Comparison of ENCODE assay signal across 8 cellular contexts in the genomic region with DNA sequence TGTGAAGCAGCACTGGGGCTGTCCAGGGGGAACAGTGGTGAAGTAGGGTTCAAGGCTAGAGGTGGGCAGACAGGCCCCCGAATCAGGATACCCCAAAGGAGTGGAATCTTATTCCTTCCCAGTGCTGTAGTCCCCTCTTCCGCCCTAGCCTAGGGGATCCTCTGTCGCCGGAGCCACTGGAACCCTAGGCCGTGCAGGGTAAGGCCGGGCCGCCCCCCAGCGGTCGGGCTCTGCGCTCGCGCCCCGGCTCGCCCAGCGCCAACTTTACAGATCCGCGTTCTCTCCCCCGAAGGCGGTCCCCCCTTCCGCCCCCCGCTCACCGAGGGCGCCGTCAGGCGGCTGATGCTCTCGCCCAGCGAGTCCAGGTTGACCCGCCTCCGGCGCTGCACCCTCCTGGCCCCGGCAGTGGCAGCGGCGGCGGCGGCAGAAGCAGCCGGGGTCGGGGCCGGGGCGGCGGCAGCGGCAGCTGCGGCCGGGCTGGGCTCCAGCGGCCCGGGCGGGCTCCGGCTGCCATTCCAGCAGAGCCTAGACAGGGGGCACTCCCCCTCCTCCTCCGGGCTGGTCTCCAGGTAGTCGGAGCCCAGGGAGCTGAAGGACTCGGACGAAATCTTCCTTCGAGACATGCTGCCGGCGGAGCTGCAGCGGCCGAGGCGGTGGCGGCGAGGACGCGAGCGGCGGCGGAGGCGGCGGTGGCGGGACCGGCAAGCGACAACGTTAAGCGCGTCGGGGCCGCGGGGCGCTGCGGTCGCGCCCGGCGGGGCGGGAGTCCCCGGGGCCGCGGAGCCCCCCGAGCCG. TPM values are rescaled to one million over a fixed set of nuclear protein-coding genes. Genes with fewer than 3 reads are reported as not detected.
DNase-seq lines count a peak whose midpoint lies in the region; ATAC-seq and TF ChIP-seq lines count a peak whose summit lies in the region.

No MANE protein-coding gene starts in this region.

- peak overlapping the region; percentile 40 for H3K4me3 ChIP-seq in fibroblast of mammary gland (ENCODE audit: control insufficient read depth, low read depth, low read length)

- DNase-seq in NCI-H524 (lab: John Stamatoyannopoulos, UW) (peak; percentile 24 to 80), NCI-H524 treated with DMSO at 0.1 percent for 48 hours (lab: John Stamatoyannopoulos, UW) (no peak), HuH-7 (ENCODE audit: low spot score) (peak; percentile 73), T1000 (lab: John Stamatoyannopoulos, UW) (peak; percentile 48), fibroblast of mammary gland (ENCODE audit: low read depth) (peak; percentile 27)
- DNase-seq in naive thymus-derived CD8-positive, alpha-beta T cell, result no peak
- no peak for DNase-seq in activated T-helper 1 cell treated with anti-CD3 and anti-CD28 coated beads, Interleukin-12 subunit alpha, Interleukin-12 subunit beta, Interleukin-2, Interleukin-4 antibody, amounts not matched to agents 30 ng/mL and 10 ng/mL and 1 ng/mL, durations not matched to agents 14 hours and 24 hours and 36 hours (ENCODE audit: low spot score)

- ATAC-seq in GM21576 (IDR thresholded peaks at IDR 0.05; ENCODE audit: unreplicated experiment), result peak; percentile 77
- ATAC-seq in naive thymus-derived CD8-positive, alpha-beta T cell, result no peak

- peak; percentile 34 for TF ChIP-seq CTCF in fibroblast of mammary gland (conservative IDR thresholded peaks at IDR 0.05; ENCODE audit: control insufficient read depth, insufficient read depth, low read depth, low read length)

- peaks cover 3 to 6% (median 5%) of the 10 kb centered on the region in 4 donors for H3K4me1 Mint-ChIP-seq in naive thymus-derived CD8-positive, alpha-beta T cell
- no peaks in the 10 kb centered on the region for H3K4me1 Mint-ChIP-seq in activated T-helper 1 cell treated with anti-CD3 and anti-CD28 coated beads, Interleukin-12 subunit alpha, Interleukin-12 subunit beta, Interleukin-2, Interleukin-4 antibody, amounts not matched to agents 30 ng/mL and 10 ng/mL and 1 ng/mL, durations not matched to agents 14 hours and 24 hours and 36 hours (ENCODE audit: low read depth)

- H3K36me3 Mint-ChIP-seq in naive thymus-derived CD8-positive, alpha-beta T cell, result peaks cover 0 to 9% (median 6%) of the 10 kb centered on the region in 3 donors
- H3K36me3 Mint-ChIP-seq in activated T-helper 1 cell treated with anti-CD3 and anti-CD28 coated beads, Interleukin-12 subunit alpha, Interleukin-12 subunit beta, Interleukin-2, Interleukin-4 antibody, amounts not matched to agents 30 ng/mL and 10 ng/mL and 1 ng/mL, durations not matched to agents 14 hours and 24 hours and 36 hours (ENCODE audit: low read depth), result no peaks in the 10 kb centered on the region

- intact Hi-C loops in activated T-helper 1 cell treated with anti-CD3 and anti-CD28 coated beads, Interleukin-12 subunit alpha, Interleukin-12 subunit beta, Interleukin-2, Interleukin-4 antibody, amounts not matched to agents 30 ng/mL and 10 ng/mL and 1 ng/mL, durations not matched to agents 14 hours and 24 hours and 36 hours (cut with micrococcal nuclease), result no loop called here

- peak overlapping the region in 1 of 10 donors; percentile 26 for H3K27ac Mint-ChIP-seq in naive thymus-derived CD8-positive, alpha-beta T cell
- H3K27ac Mint-ChIP-seq in activated T-helper 1 cell treated with anti-CD3 and anti-CD28 coated beads, Interleukin-12 subunit alpha, Interleukin-12 subunit beta, Interleukin-2, Interleukin-4 antibody, amounts not matched to agents 30 ng/mL and 10 ng/mL and 1 ng/mL, durations not matched to agents 14 hours and 24 hours and 36 hours, result no peak overlapping the region

- H3K4me3 Mint-ChIP-seq in naive thymus-derived CD8-positive, alpha-beta T cell, result peak overlapping the region in 7 of 10 donors; percentile 7 to 76 (median 64)
- no peak overlapping the region for H3K4me3 Mint-ChIP-seq in activated T-helper 1 cell treated with anti-CD3 and anti-CD28 coated beads, Interleukin-12 subunit alpha, Interleukin-12 subunit beta, Interleukin-2, Interleukin-4 antibody, amounts not matched to agents 30 ng/mL and 10 ng/mL and 1 ng/mL, durations not matched to agents 14 hours and 24 hours and 36 hours

- peaks cover 25 to 46% (median 42%) of the 10 kb centered on the region in 5 donors for H3K27me3 Mint-ChIP-seq in naive thymus-derived CD8-positive, alpha-beta T cell
- H3K27me3 Mint-ChIP-seq in activated T-helper 1 cell treated with anti-CD3 and anti-CD28 coated beads, Interleukin-12 subunit alpha, Interleukin-12 subunit beta, Interleukin-2, Interleukin-4 antibody, amounts not matched to agents 30 ng/mL and 10 ng/mL and 1 ng/mL, durations not matched to agents 14 hours and 24 hours and 36 hours (ENCODE audit: insufficient read depth), result peaks cover 36% of the 10 kb centered on the region

- peaks cover 0 to 8% (median 0%) of the 10 kb centered on the region in 9 donors for H3K9me3 Mint-ChIP-seq in naive thymus-derived CD8-positive, alpha-beta T cell
- no peaks in the 10 kb centered on the region for H3K9me3 Mint-ChIP-seq in activated T-helper 1 cell treated with anti-CD3 and anti-CD28 coated beads, Interleukin-12 subunit alpha, Interleukin-12 subunit beta, Interleukin-2, Interleukin-4 antibody, amounts not matched to agents 30 ng/mL and 10 ng/mL and 1 ng/mL, durations not matched to agents 14 hours and 24 hours and 36 hours

- POLR2A ChIA-PET in naive thymus-derived CD8-positive, alpha-beta T cell (lab: Charles Lee), result no interaction called here

RNA-seq across cellular contexts. Expression of a gene that starts 0.6 kb away (rescaled TPM):
- not detected for total RNA-seq in naive thymus-derived CD8-positive, alpha-beta T cell
- polyA plus RNA-seq in naive thymus-derived CD8-positive, alpha-beta T cell, result not detected
- not detected in 2 replicates for total RNA-seq in activated T-helper 1 cell treated with anti-CD3 and anti-CD28 coated beads, Interleukin-12 subunit alpha, Interleukin-12 subunit beta, Interleukin-2, Interleukin-4 antibody, amounts not matched to agents 30 ng/mL and 10 ng/mL and 1 ng/mL, durations not matched to agents 14 hours and 24 hours and 36 hours

Comparison
In these comparisons a context has a peak if more than half of its experiments do, and no peak if none do; other contexts are left out.
1. DNase-seq: peak in NCI-H524 (2 of 2), HuH-7 (single experiment), T1000 (single experiment) and fibroblast of mammary gland (single experiment); none in NCI-H524 treated with DMSO at 0.1 percent for 48 hours (single experiment), naive thymus-derived CD8-positive, alpha-beta T cell (0 of 10) and activated T-helper 1 cell treated with anti-CD3 and anti-CD28 coated beads, Interleukin-12 subunit alpha, Interleukin-12 subunit beta, Interleukin-2, Interleukin-4 antibody, amounts not matched to agents 30 ng/mL and 10 ng/mL and 1 ng/mL, durations not matched to agents 14 hours and 24 hours and 36 hours (single experiment).